Comparison of ENCODE assay signal across 8 cellular contexts in the genomic region with DNA sequence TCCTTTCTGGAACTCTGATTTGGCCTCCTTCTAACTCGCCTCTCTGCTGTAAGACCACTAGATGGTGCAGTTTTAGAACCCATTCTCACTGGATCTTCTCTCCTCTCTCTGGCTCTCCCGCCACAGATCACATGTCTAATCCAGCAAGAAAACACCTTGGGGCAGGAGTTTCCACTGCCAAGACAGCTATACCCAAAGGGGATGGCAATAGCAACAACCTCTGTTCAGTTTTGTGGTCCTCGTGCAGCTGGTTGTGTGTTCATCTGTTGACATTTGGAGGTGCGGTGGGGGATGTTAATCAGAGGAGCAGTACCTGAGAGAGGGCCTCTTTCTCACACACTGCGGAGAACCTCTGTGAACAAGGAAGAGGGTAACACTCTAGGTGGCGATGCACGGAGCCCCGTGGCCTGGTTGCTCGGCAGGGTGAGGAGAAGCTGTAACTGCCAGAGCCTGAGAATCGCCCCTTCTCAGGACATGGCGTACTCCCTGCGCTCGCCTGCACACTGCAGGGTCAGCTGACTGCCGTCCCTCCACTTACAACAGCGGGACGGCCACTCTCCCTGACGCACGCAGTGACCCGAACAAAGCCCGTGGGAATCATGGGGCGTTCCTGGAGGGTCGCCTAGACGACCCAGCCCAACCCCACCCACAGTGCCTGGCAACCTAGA. TPM values are rescaled to one million over a fixed set of nuclear protein-coding genes. Genes with fewer than 3 reads are reported as not detected.
DNase-seq lines count a peak whose midpoint lies in the region; ATAC-seq and TF ChIP-seq lines count a peak whose summit lies in the region.

A gene (plus strand): TSS at position 666 of the 668 bp plus-strand sequence. CDS start 25 bp downstream, outside the sequence.

- CTCF ChIA-PET in activated CD4-positive, alpha-beta memory T cell treated with anti-CD3 and anti-CD28 coated beads, Interleukin-2, amount 10 ng/mL, durations not matched to agents 7 days and 5 days (lab: Charles Lee), result interaction anchor here (0.7 to 4.5 kb wide), 4 partner anchors 9 to 536 kb away, joined by 3 to 52 read pairs (median 4); a partner anchor contains a TSS

- POLR2A ChIA-PET in activated CD4-positive, alpha-beta memory T cell treated with anti-CD3 and anti-CD28 coated beads, Interleukin-2, amount 10 ng/mL, durations not matched to agents 7 days and 5 days (lab: Charles Lee), result no interaction called here

- DNase-seq in COLO668 (lab: John Stamatoyannopoulos, UW; ENCODE audit: unreplicated experiment), result peak; percentile 2
- DNase-seq in NT2/D1 (ENCODE audit: low read depth, low spot score), result peak; percentile 25
- peak; percentile 61 for DNase-seq in dedifferentiated amniotic fluid mesenchymal stem cell (ENCODE audit: extremely low spot score)
- peak; percentile 54 for DNase-seq in medulla oblongata (ENCODE audit: extremely low spot score)
- DNase-seq in mesothelial cell of epicardium (ENCODE audit: low spot score in 2 of 2, unreplicated experiment in 2 of 2), result no peak
- DNase-seq in activated CD4-positive, alpha-beta memory T cell treated with anti-CD3 and anti-CD28 coated beads, Interleukin-2, amount 10 ng/mL, durations not matched to agents 7 days and 5 days, result no peak

- H3K9me3 ChIP-seq in NT2/D1 (ENCODE audit: insufficient read depth, low read length), result no peaks in the 10 kb centered on the region

- H3K9ac ChIP-seq in NT2/D1 (ENCODE audit: insufficient read length, low read depth), result no peak within 1 kb of the TSS

- no peaks in the 10 kb centered on the region for H3K4me1 ChIP-seq in NT2/D1 (ENCODE audit: insufficient read depth, insufficient read length)

- H3K36me3 Mint-ChIP-seq in mesothelial cell of epicardium, result no peaks in the 10 kb centered on the region
- H3K36me3 Mint-ChIP-seq in activated CD4-positive, alpha-beta memory T cell treated with anti-CD3 and anti-CD28 coated beads, Interleukin-2, amount 10 ng/mL, durations not matched to agents 7 days and 5 days (ENCODE audit: low read depth), result no peaks in the 10 kb centered on the region

- no peaks in the 10 kb centered on the region for H3K27me3 ChIP-seq in NT2/D1 (ENCODE audit: insufficient read depth, insufficient read length)

- no peak within 1 kb of the TSS for H3K4me3 Mint-ChIP-seq in mesothelial cell of epicardium
- H3K4me3 Mint-ChIP-seq in activated CD4-positive, alpha-beta memory T cell treated with anti-CD3 and anti-CD28 coated beads, Interleukin-2, amount 10 ng/mL, durations not matched to agents 7 days and 5 days, result no peak within 1 kb of the TSS

- ATAC-seq in GM18511 (IDR thresholded peaks at IDR 0.05; ENCODE audit: unreplicated experiment) (peak; percentile 71), HG03442 (IDR thresholded peaks at IDR 0.05; ENCODE audit: unreplicated experiment) (peak; percentile 70)

- no peaks in the 10 kb centered on the region for H3K36me3 ChIP-seq in NT2/D1 (ENCODE audit: insufficient read depth, insufficient read length, low read length)

- no peaks in the 10 kb centered on the region for H3K27me3 Mint-ChIP-seq in mesothelial cell of epicardium (ENCODE audit: low read depth)
- H3K27me3 Mint-ChIP-seq in activated CD4-positive, alpha-beta memory T cell treated with anti-CD3 and anti-CD28 coated beads, Interleukin-2, amount 10 ng/mL, durations not matched to agents 7 days and 5 days, result no peaks in the 10 kb centered on the region

- no peak within 1 kb of the TSS for H3K27ac Mint-ChIP-seq in mesothelial cell of epicardium
- H3K27ac Mint-ChIP-seq in activated CD4-positive, alpha-beta memory T cell treated with anti-CD3 and anti-CD28 coated beads, Interleukin-2, amount 10 ng/mL, durations not matched to agents 7 days and 5 days, result no peak within 1 kb of the TSS

- TF ChIP-seq CTCF in mesothelial cell of epicardium (IDR thresholded peaks at IDR 0.05; ENCODE audit: unreplicated experiment), result no peak

- H3K4me1 Mint-ChIP-seq in mesothelial cell of epicardium, result peaks cover 3% of the 10 kb centered on the region
- peaks cover 2% of the 10 kb centered on the region for H3K4me1 Mint-ChIP-seq in activated CD4-positive, alpha-beta memory T cell treated with anti-CD3 and anti-CD28 coated beads, Interleukin-2, amount 10 ng/mL, durations not matched to agents 7 days and 5 days

- H3K9me3 Mint-ChIP-seq in mesothelial cell of epicardium, result no peaks in the 10 kb centered on the region
- no peaks in the 10 kb centered on the region for H3K9me3 Mint-ChIP-seq in activated CD4-positive, alpha-beta memory T cell treated with anti-CD3 and anti-CD28 coated beads, Interleukin-2, amount 10 ng/mL, durations not matched to agents 7 days and 5 days

- H3K4me3 ChIP-seq in NT2/D1 (ENCODE audit: insufficient read length, low read depth), result no peak within 1 kb of the TSS

RNA-seq across cellular contexts. Expression of the gene that starts here (rescaled TPM):
- total RNA-seq in mesothelial cell of epicardium, result not detected in 3 replicates
- total RNA-seq in activated CD4-positive, alpha-beta memory T cell treated with anti-CD3 and anti-CD28 coated beads, Interleukin-2, amount 10 ng/mL, durations not matched to agents 7 days and 5 days, result not detected

Comparison
In these comparisons a context has a peak if more than half of its experiments do, and no peak if none do; other contexts are left out.
1. DNase-seq: peak in COLO668 (single experiment), NT2/D1 (single experiment), dedifferentiated amniotic fluid mesenchymal stem cell (single experiment) and medulla oblongata (single experiment); none in mesothelial cell of epicardium (0 of 2) and activated CD4-positive, alpha-beta memory T cell treated with anti-CD3 and anti-CD28 coated beads, Interleukin-2, amount 10 ng/mL, durations not matched to agents 7 days and 5 days (single experiment).